ENCODE assay signal across 1 cellular context in genomic region chr11:3382613-3383275, GRCh38.
TF ChIP-seq lines count a peak whose summit lies in the region.

No MANE protein-coding gene starts in this region.

TF ChIP-seq in H1, 55 proteins besides CTCF, POLR2A, EP300 and RAD21:
- TF ChIP-seq FOSL1 (IDR thresholded peaks at IDR 0.05; ENCODE audit: insufficient read depth, low read depth, low read length), result no peak
- no peak for TF ChIP-seq ZNF274 (IDR thresholded peaks at IDR 0.05; ENCODE audit: borderline replicate concordance, extremely low read depth, low read length)
- no peak for TF ChIP-seq SP4 (IDR thresholded peaks at IDR 0.05; ENCODE audit: low read length)
- TF ChIP-seq POLR2AphosphoS5 (IDR thresholded peaks at IDR 0.05; ENCODE audit: low read depth, low read length), result peak; percentile 58; the same call in 1 of the 2 replicates
- TF ChIP-seq TAF1 (IDR thresholded peaks at IDR 0.05; ENCODE audit: low read depth, low read length), result no peak
TF ChIP-seq in H1: peak in this region for 1.
